1 cellular context compared by ENCODE assay signal in genomic region chr17:64025732-64026294, GRCh38.
TF ChIP-seq lines count a peak whose summit lies in the region.

No MANE protein-coding gene starts in this region.

TF ChIP-seq in HCT116, 20 proteins besides CTCF, POLR2A, EP300 and RAD21 (continued from another document):
- no peak for TF ChIP-seq REST (IDR thresholded peaks at IDR 0.05; ENCODE audit: low read depth)
